Comparison of ENCODE assay signal across 8 cellular contexts in the genomic region with DNA sequence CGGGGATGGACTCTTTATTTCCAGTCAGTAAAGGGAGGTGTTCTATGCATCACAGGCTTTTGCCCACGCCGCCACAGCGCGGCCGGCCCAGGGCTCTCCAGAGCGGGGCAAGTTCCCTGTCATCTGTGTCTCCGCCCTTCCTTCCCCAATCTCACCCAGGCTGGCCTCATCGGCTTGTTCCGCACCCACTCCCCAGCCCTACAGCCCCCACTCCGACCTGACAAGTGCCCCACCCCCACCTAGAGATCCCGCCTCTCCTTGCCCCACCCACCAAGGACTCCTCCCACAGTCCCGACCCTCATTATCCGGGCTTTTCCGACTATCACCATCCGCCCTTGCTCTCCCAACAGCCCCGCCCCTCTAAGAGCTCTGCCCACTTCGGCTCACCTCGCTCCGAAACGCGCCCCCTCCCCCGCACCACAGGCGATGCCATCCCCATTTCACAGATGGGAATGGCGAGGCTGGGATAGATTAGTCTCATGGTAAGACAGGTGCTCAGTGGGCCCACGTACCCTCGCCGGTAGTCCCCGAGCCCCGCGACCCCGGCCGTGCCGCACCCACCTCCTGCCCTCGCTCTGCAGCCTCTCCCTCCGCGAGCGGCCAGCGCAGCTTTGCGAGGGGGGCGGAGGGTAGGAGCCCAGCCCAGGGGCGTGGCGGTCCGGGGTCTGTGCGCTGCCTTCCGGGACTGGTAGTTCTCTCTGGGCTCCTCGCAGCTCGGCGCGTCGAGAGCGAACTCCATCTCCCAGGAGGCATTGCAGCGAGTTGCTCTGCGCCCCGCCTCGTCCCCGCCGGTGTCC. TPM values are rescaled to one million over a fixed set of nuclear protein-coding genes. Genes with fewer than 3 reads are reported as not detected.
A peak's percentile ranks its signal among the peaks of the same experiment; 100 is the strongest.
DNase-seq lines count a peak whose midpoint lies in the region; ATAC-seq and TF ChIP-seq lines count a peak whose summit lies in the region.

Gene KCTD21 (minus strand): TSS at position 615 of the 797 bp plus-strand sequence. CDS start 14,072 bp downstream, outside the sequence.

- H2AK5ac ChIP-seq in H9 (ENCODE audit: insufficient read length, low read length), result no peak within 1 kb of the TSS

- H3K36me3 ChIP-seq in ES-I3 (ENCODE audit: insufficient read depth, low read length), result no peaks in the 10 kb centered on the region

- no peak within 1 kb of the TSS for H3K56ac ChIP-seq in H9 (ENCODE audit: insufficient read length, low read depth, low read length)

- H3K27me3 ChIP-seq in H9 (ENCODE audit: insufficient read depth, low read length), result no peaks in the 10 kb centered on the region; the same call in 1 of the 2 replicates

- peak within 1 kb of the TSS; percentile 87 to 94 for H3K4me3 Mint-ChIP-seq in H9
- H3K4me3 Mint-ChIP-seq in natural killer cell treated with Interleukin-12 subunit alpha and Interleukin-12 subunit beta and Interleukin-15 and Interleukin-18, amount 100 ng/mL, for 72 hours, result peak within 1 kb of the TSS; percentile 99

- no peaks in the 10 kb centered on the region for H4K20me1 ChIP-seq in H9 (ENCODE audit: control insufficient read depth, insufficient read depth, insufficient read length)

- peak within 1 kb of the TSS; percentile 78 for H3K9ac ChIP-seq in ES-I3 (ENCODE audit: low read depth, low read length)
- no peak within 1 kb of the TSS for H3K9ac ChIP-seq in H9 (ENCODE audit: extremely low read depth, insufficient read length, low read length)

- H3K79me1 ChIP-seq in H9 (ENCODE audit: insufficient read depth, low read depth, low read length, poor library complexity, severe bottlenecking), result no peaks in the 10 kb centered on the region

- no CpG with 5 or more reads among the region's 58 CpGs for WGBS in H9 (ENCODE audit: extremely low coverage, insufficient read length, low lambda C conversion rate)

- H4K8ac ChIP-seq in H9 (replicated peaks; ENCODE audit: insufficient read length, low read depth, low read length), result no peak within 1 kb of the TSS

- no peaks in the 10 kb centered on the region; a peak in 1 of 5 replicates for H3K9me3 Mint-ChIP-seq in H9
- no peaks in the 10 kb centered on the region for H3K9me3 Mint-ChIP-seq in natural killer cell treated with Interleukin-12 subunit alpha and Interleukin-12 subunit beta and Interleukin-15 and Interleukin-18, amount 100 ng/mL, for 72 hours

- H3K18ac ChIP-seq in H9 (ENCODE audit: insufficient read length, low read depth, low read length), result no peak within 1 kb of the TSS

- no peak within 1 kb of the TSS for H2BK120ac ChIP-seq in H9 (ENCODE audit: low read depth, low read length, poor library complexity, severe bottlenecking)

- H3K4ac ChIP-seq in H9 (ENCODE audit: low read depth, low read length), result no peak within 1 kb of the TSS

- H3K79me2 ChIP-seq in H9 (ENCODE audit: insufficient read depth, low read length), result no peaks in the 10 kb centered on the region

- H3K4me2 ChIP-seq in H9 (ENCODE audit: insufficient read depth, insufficient read length, low read length), result peak within 1 kb of the TSS; percentile 71

- peak; percentile 77 for TF ChIP-seq POLR2A in Raji (IDR thresholded peaks at IDR 0.05; ENCODE audit: insufficient read depth, low read depth, low read length)

- peak within 1 kb of the TSS; percentile 91 for H3K4me3 ChIP-seq in fibroblast of pulmonary artery (replicated peaks; ENCODE audit: low read depth, low read length)

- peaks cover 7% of the 10 kb centered on the region for H3K23me2 ChIP-seq in H9 (ENCODE audit: insufficient read length, low read depth, low read length, poor library complexity, severe bottlenecking)

- no peak within 1 kb of the TSS for H2AFZ ChIP-seq in H9 (ENCODE audit: low read length)

- peak; percentile 97 to 98 for ATAC-seq in natural killer cell treated with Interleukin-12 subunit alpha and Interleukin-12 subunit beta and Interleukin-15 and Interleukin-18, amount 100 ng/mL, for 72 hours

- H3K4me1 ChIP-seq in ES-I3 (ENCODE audit: insufficient read depth, low read length) (no peaks in the 10 kb centered on the region; the same call in 1 of the 2 replicates), H9 (ENCODE audit: insufficient read depth, low read length) (no peaks in the 10 kb centered on the region)

- no peak within 1 kb of the TSS for H2BK12ac ChIP-seq in H9 (ENCODE audit: insufficient read length, low read depth, low read length)

- H3T11ph ChIP-seq in H9 (ENCODE audit: low read length), result no peak within 1 kb of the TSS

- no peaks in the 10 kb centered on the region for H3K9me3 ChIP-seq in ES-I3 (ENCODE audit: control insufficient read depth, insufficient read depth, low read length)
- H3K9me3 ChIP-seq in H9 (ENCODE audit: control insufficient read depth, low read depth, low read length), result no peaks in the 10 kb centered on the region

- H2BK5ac ChIP-seq in H9 (ENCODE audit: insufficient read length, low read length), result no peak within 1 kb of the TSS

- no peak within 1 kb of the TSS for H2BK20ac ChIP-seq in H9 (ENCODE audit: low read depth, low read length, poor library complexity, severe bottlenecking)

- DNase-seq in H9 (peak; percentile 99), M059J (ENCODE audit: low read depth) (peak; percentile 97), fibroblast of pulmonary artery (ENCODE audit: low read depth) (peak; percentile 98)
- DNase-seq in activated effector memory CD4-positive, alpha-beta T cell treated with Interleukin-2 at 50 U/mL for 16 hours, result peak; percentile 86
- DNase-seq in natural killer cell treated with Interleukin-12 subunit alpha and Interleukin-12 subunit beta and Interleukin-15 and Interleukin-18, amount 100 ng/mL, for 72 hours (ENCODE audit: low spot score), result peak; percentile 98
- DNase-seq in stimulated activated naive CD4-positive, alpha-beta T cell treated with Interleukin-2 at 50 U/mL for 16 hours (lab: John Stamatoyannopoulos, UW), result peak; percentile 94

- H4K5ac ChIP-seq in H9 (ENCODE audit: insufficient read length, low read depth, low read length), result no peak within 1 kb of the TSS

- H4K91ac ChIP-seq in H9 (ENCODE audit: insufficient read length, low read depth, low read length), result no peak within 1 kb of the TSS

- no peak within 1 kb of the TSS for H2BK15ac ChIP-seq in H9 (ENCODE audit: low read depth, low read length)

- H3K36me3 Mint-ChIP-seq in H9 (ENCODE audit: insufficient read depth in 1 of 3, low read depth in 3 of 3), result peaks cover 0 to 2% (median 0%) of the 10 kb centered on the region in 3 experiments; a peak in 1 of 7 replicates
- H3K36me3 Mint-ChIP-seq in natural killer cell treated with Interleukin-12 subunit alpha and Interleukin-12 subunit beta and Interleukin-15 and Interleukin-18, amount 100 ng/mL, for 72 hours, result no peaks in the 10 kb centered on the region

- H3K27me3 Mint-ChIP-seq in H9 (ENCODE audit: low read depth), result peaks cover 7% of the 10 kb centered on the region
- H3K27me3 Mint-ChIP-seq in natural killer cell treated with Interleukin-12 subunit alpha and Interleukin-12 subunit beta and Interleukin-15 and Interleukin-18, amount 100 ng/mL, for 72 hours, result no peaks in the 10 kb centered on the region

- H3K27ac Mint-ChIP-seq in H9, result peak within 1 kb of the TSS in 2 of 3 experiments; percentile 27 to 81; a peak in 3 of 7 replicates
- peak within 1 kb of the TSS; percentile 84 to 93 for H3K27ac Mint-ChIP-seq in natural killer cell treated with Interleukin-12 subunit alpha and Interleukin-12 subunit beta and Interleukin-15 and Interleukin-18, amount 100 ng/mL, for 72 hours

- TF ChIP-seq CTCF in H9 (conservative IDR thresholded peaks at IDR 0.05), result no peak
- TF ChIP-seq CTCF in fibroblast of pulmonary artery (IDR thresholded peaks at IDR 0.05; ENCODE audit: low read length, missing control alignments), result no peak

- no peak within 1 kb of the TSS for H3K23ac ChIP-seq in H9 (ENCODE audit: insufficient read length, low read depth, low read length)

- no peak within 1 kb of the TSS; the same call in 1 of the 2 replicates for H3K14ac ChIP-seq in H9 (ENCODE audit: insufficient read depth, low read length)

- H3K27ac ChIP-seq in H9 (ENCODE audit: insufficient read length, low read depth, low read length), result no peak within 1 kb of the TSS

- H3K4me1 Mint-ChIP-seq in H9, result peaks cover 21 to 26% of the 10 kb centered on the region in 2 experiments
- peaks cover 34 to 36% of the 10 kb centered on the region in 2 donors for H3K4me1 Mint-ChIP-seq in natural killer cell treated with Interleukin-12 subunit alpha and Interleukin-12 subunit beta and Interleukin-15 and Interleukin-18, amount 100 ng/mL, for 72 hours (ENCODE audit: low read depth in 2 of 2)

RNA-seq across cellular contexts. Expression of gene KCTD21, which starts in this region (rescaled TPM):
- 4.0 and 4.3 TPM in 2 replicates for total RNA-seq in H9 (2021)
- 3.3 and 7.7 TPM in 2 replicates for total RNA-seq in M059J (2014; rRNA removed; shearing (Covaris generic))
- 1 to 10 TPM; 3.6 to 9.4 TPM for total RNA-seq in natural killer cell treated with Interleukin-12 subunit alpha and Interleukin-12 subunit beta and Interleukin-15 and Interleukin-18, amount 100 ng/mL, for 72 hours
